ENCODE assay signal across 8 cellular contexts in genomic region chr18:75209952-75210261, GRCh38. TPM values are rescaled to one million over a fixed set of nuclear protein-coding genes. Genes with fewer than 3 reads are reported as not detected.
DNase-seq lines count a peak whose midpoint lies in the region; ATAC-seq, FAIRE-seq and TF ChIP-seq lines count a peak whose summit lies in the region.

No MANE protein-coding gene starts in this region.

- no peak for FAIRE-seq in HepG2 (lab: Jason Lieb, UNC)

- peaks cover 57% of the 10 kb centered on the region for H3K4me1 Mint-ChIP-seq in activated naive CD8-positive, alpha-beta T cell treated with anti-CD3 and anti-CD28 coated beads, Interleukin-2, amount 50 U/mL, for 24 hours

- H3K9ac ChIP-seq in GM23248 (peak overlapping the region; percentile 83), HepG2 (ENCODE audit: insufficient read depth, low read depth, low read length) (peak overlapping the region; percentile 91)

- H3K9me2 ChIP-seq in GM23248 (ENCODE audit: insufficient read depth) = no peaks in the 10 kb centered on the region

- no peak for TF ChIP-seq RAD21 in HepG2 (CRISPR knock-in tag; IDR thresholded peaks at IDR 0.05)

- H3F3A ChIP-seq in GM23248 (ENCODE audit: insufficient read depth) = peaks cover 41% of the 10 kb centered on the region; the same call in 1 of the 2 replicates

- peaks cover 36% of the 10 kb centered on the region for H3K4me1 ChIP-seq in GM23248 (ENCODE audit: insufficient read depth)
- H3K4me1 ChIP-seq in HepG2 (ENCODE audit: insufficient read depth, low read length) = peaks cover 49% of the 10 kb centered on the region
- H3K4me1 ChIP-seq in upper lobe of left lung = peaks cover 46 to 54% (median 50%) of the 10 kb centered on the region in 4 donors

- H3K79me2 ChIP-seq in GM23248 (ENCODE audit: insufficient read depth) (peaks cover 64% of the 10 kb centered on the region), HepG2 (ENCODE audit: insufficient read depth, low read length) (peaks cover 43% of the 10 kb centered on the region)

- CTCF ChIA-PET in AG04449 (lab: Yijun Ruan, JAX) = interaction anchor here (0.7 to 1.1 kb wide), 3 partner anchors 267 to 558 kb away, joined by 3 to 4 read pairs (median 3); no protein-coding TSS in a partner anchor
- CTCF ChIA-PET in HepG2 (lab: Yijun Ruan, JAX; ENCODE audit: low intra/inter-chr PET ratio, low total read pairs) = no interaction called here

- 1 to 2% methylated on average over 8 of the region's 8 CpGs for WGBS in GM23248 (ENCODE audit: low coverage in 1 of 2, low lambda C conversion rate in 2 of 2, missing lambda C conversion rate in 2 of 2), 2 experiments
- 0% methylated on average over 8 of the region's 8 CpGs for WGBS in HepG2 (ENCODE audit: low lambda C conversion rate)
- 1 to 2% methylated on average over 8 of the region's 8 CpGs for WGBS in upper lobe of left lung, 2 donors

- TF ChIP-seq EP300 in HepG2 (IDR thresholded peaks at IDR 0.05; ENCODE audit: low read depth in 2 of 2, low read length in 2 of 2) = no peak
- TF ChIP-seq EP300 in HepG2 (CRISPR knock-in tag; IDR thresholded peaks at IDR 0.05; ENCODE audit: borderline replicate concordance) = no peak
- no peak for TF ChIP-seq EP300 in upper lobe of left lung (IDR thresholded peaks at IDR 0.05)

- in situ Hi-C loops in GM23248 (cut with MboI) (loop anchor here (25.0 kb wide), 1 partner anchor 548 kb away; no protein-coding TSS in a partner anchor), HepG2 (cut with HindIII; ENCODE audit: extremely low pct_ligation_motif_present, low pct_unique_long_range_greater_than_20kb) (loop anchor here (25.0 kb wide), 1 partner anchor 923 kb away; the partner anchor contains the start of gene CYB5A)

- peak overlapping the region; percentile 93 for H2AFZ ChIP-seq in GM23248
- H2AFZ ChIP-seq in HepG2 (ENCODE audit: low read length) = peak overlapping the region; percentile 81

- no peak; a peak in 1 of 4 replicates for TF ChIP-seq POLR2A in HepG2 (IDR thresholded peaks at IDR 0.05; ENCODE audit: insufficient read depth in 1 of 2, low read depth in 2 of 2, low read length in 2 of 2)
- TF ChIP-seq POLR2A in upper lobe of left lung (IDR thresholded peaks at IDR 0.05) = no peak

- H3K27me3 ChIP-seq in GM23248 (replicated peaks; ENCODE audit: insufficient read depth) (no peaks in the 10 kb centered on the region), HepG2 (ENCODE audit: control insufficient read depth in 1 of 2, insufficient read depth in 2 of 2, low read length in 2 of 2) (no peaks in the 10 kb centered on the region; a peak in 2 of 5 replicates), upper lobe of left lung (no peaks in the 10 kb centered on the region)

- H3K9me3 Mint-ChIP-seq in activated naive CD8-positive, alpha-beta T cell treated with anti-CD3 and anti-CD28 coated beads, Interleukin-2, amount 50 U/mL, for 24 hours = no peaks in the 10 kb centered on the region

- H3K9me3 ChIP-seq in GM23248 (ENCODE audit: low read depth) (no peaks in the 10 kb centered on the region), HepG2 (ENCODE audit: low read length) (no peaks in the 10 kb centered on the region), upper lobe of left lung (no peaks in the 10 kb centered on the region)

- ATAC-seq in activated naive CD8-positive, alpha-beta T cell treated with anti-CD3 and anti-CD28 coated beads, Interleukin-2, amount 50 U/mL, for 24 hours = no peak
- ATAC-seq in HepG2 (no peak), upper lobe of left lung (ENCODE audit: low FRiP score in 2 of 2) (no peak), HG03439 (IDR thresholded peaks at IDR 0.05; ENCODE audit: unreplicated experiment) (no peak)

- H3K27ac ChIP-seq in GM23248 (peak overlapping the region; percentile 78), HepG2 (ENCODE audit: extremely low read length, insufficient read depth, low read length) (peak overlapping the region; percentile 96), upper lobe of left lung (peak overlapping the region; percentile 98 to 100 (median 98))

- H4K20me1 ChIP-seq in GM23248 (ENCODE audit: insufficient read depth) (no peaks in the 10 kb centered on the region), HepG2 (ENCODE audit: insufficient read depth, low read length) (peaks cover 11% of the 10 kb centered on the region; the same call in 1 of the 2 replicates)

- peak overlapping the region; percentile 97 for H3K27ac Mint-ChIP-seq in activated naive CD8-positive, alpha-beta T cell treated with anti-CD3 and anti-CD28 coated beads, Interleukin-2, amount 50 U/mL, for 24 hours

- peaks cover 5% of the 10 kb centered on the region for H3K27me3 Mint-ChIP-seq in activated naive CD8-positive, alpha-beta T cell treated with anti-CD3 and anti-CD28 coated beads, Interleukin-2, amount 50 U/mL, for 24 hours

- H3K4me3 ChIP-seq in AG04449 (ENCODE audit: low read depth, low read length) (peak overlapping the region; percentile 83), GM23248 (peak overlapping the region; percentile 92), HepG2 (replicated peaks in 1 of 3; ENCODE audit: insufficient read depth in 1 of 3, low read depth in 2 of 3, low read length in 3 of 3) (peak overlapping the region; percentile 92 to 97 (median 95)), upper lobe of left lung (peak overlapping the region; percentile 83 to 98 (median 95))

- H3K36me3 ChIP-seq in GM23248 (ENCODE audit: low read depth) = no peaks in the 10 kb centered on the region
- no peaks in the 10 kb centered on the region for H3K36me3 ChIP-seq in HepG2 (replicated peaks in 1 of 2; ENCODE audit: control insufficient read depth in 1 of 2, insufficient read depth in 2 of 2, low read length in 2 of 2)
- H3K36me3 ChIP-seq in upper lobe of left lung = no peaks in the 10 kb centered on the region

- peak overlapping the region; percentile 93 for H3K4me2 ChIP-seq in GM23248 (ENCODE audit: unreplicated experiment)
- peak overlapping the region; percentile 99 for H3K4me2 ChIP-seq in HepG2 (ENCODE audit: low read depth, low read length)

- DNase-seq in AG04449 (ENCODE audit: low read depth, low spot score) (no peak), GM23248 (peak; percentile 59), HepG2 (ENCODE audit: low spot score) (no peak), upper lobe of left lung (no peak), GM19240 (ENCODE audit: insufficient read length, low spot score) (no peak), NCI-H1105 treated with DMSO at 0.1 percent for 48 hours (lab: John Stamatoyannopoulos, UW) (no peak)
- DNase-seq in activated naive CD8-positive, alpha-beta T cell treated with anti-CD3 and anti-CD28 coated beads, Interleukin-2, amount 50 U/mL, for 24 hours = peak; percentile 14

- POLR2A ChIA-PET in AG04449 (lab: Yijun Ruan, JAX) = no interaction called here
- POLR2A ChIA-PET in HepG2 (lab: Yijun Ruan, JAX) = interaction anchor here (1.1 to 1.4 kb wide), 2 partner anchors 38 to 48 kb away, joined by 3 read pairs; no protein-coding TSS in a partner anchor

- peaks cover 5% of the 10 kb centered on the region for H3K36me3 Mint-ChIP-seq in activated naive CD8-positive, alpha-beta T cell treated with anti-CD3 and anti-CD28 coated beads, Interleukin-2, amount 50 U/mL, for 24 hours (ENCODE audit: low read depth)

- BruUV-seq in HepG2 (replicated peaks; lab: Mats Ljungman, UMichigan) = no TSS peak

- peak overlapping the region; percentile 95 for H3K4me3 Mint-ChIP-seq in activated naive CD8-positive, alpha-beta T cell treated with anti-CD3 and anti-CD28 coated beads, Interleukin-2, amount 50 U/mL, for 24 hours

- TF ChIP-seq CTCF in AG04449 (IDR thresholded peaks at IDR 0.05; ENCODE audit: insufficient read depth, low read length, missing control alignments) (no peak), HepG2 (CRISPR knock-in tag; IDR thresholded peaks at IDR 0.05) (no peak), upper lobe of left lung (IDR thresholded peaks at IDR 0.05) (no peak)

- intact Hi-C loops in HepG2 (cut with micrococcal nuclease; ENCODE audit: unreplicated experiment) = loop anchor here (2.0 to 5.0 kb wide), 4 partner anchors 35 to 613 kb away; partner anchors contain the start of gene ZNF407

RNA-seq across cellular contexts. Expression of gene TSHZ1, which starts 0.7 kb away (rescaled TPM):
- total RNA-seq in GM23248 (2014; rRNA removed; shearing (Covaris generic)) = 4.4 and 5.9 TPM in 2 replicates
- polyA plus RNA-seq in GM23248 (2016; fragmentation: Nextera tagmentation; extraction: Ambion mirVana) (2.2 and 2.4 TPM in 2 replicates), HepG2 (2011; rRNA removed) (2.4 and 2.7 TPM in 2 replicates)
- total RNA-seq in HepG2 (2016; rRNA removed; fragmentation: Illumina TruSeq; extraction: Trizol) (2.5 and 2.6 TPM in 2 replicates), upper lobe of left lung (10 to 100 TPM in 5 of 6 donors, 1 to 10 TPM in 1; 9.1 to 16.5 (median 14.3) TPM)
- total RNA-seq in HepG2 (2016; cell fraction: cytosol; rRNA removed; fragmentation: Illumina TruSeq; extraction: Trizol; ENCODE audit: low read depth) = 0.20 and 0.35 TPM in 2 replicates
- total RNA-seq in HepG2 (2016; cell fraction: insoluble cytoplasmic fraction; rRNA removed; fragmentation: Illumina TruSeq; extraction: Trizol) = 2.1 and 2.4 TPM in 2 replicates
- total RNA-seq in HepG2 (2016; cell fraction: membrane; rRNA removed; fragmentation: Illumina TruSeq; extraction: Trizol) = 1.5 and 1.6 TPM in 2 replicates
- 2.9 and 3.6 TPM in 2 replicates for total RNA-seq in HepG2 (2016; cell fraction: nucleus; rRNA removed; fragmentation: Illumina TruSeq; extraction: Trizol)
- polyA plus RNA-seq in HepG2 (2011; cell fraction: cytosol; rRNA removed) = 1.7 and 1.8 TPM in 2 replicates
- 3.2 and 3.4 TPM in 2 replicates for polyA plus RNA-seq in HepG2 (2011; cell fraction: nucleus; rRNA removed)
- polyA plus RNA-seq in HepG2 (2012) = 4.3 and 4.7 TPM in 2 replicates
- 0.17 and 0.18 TPM in 2 replicates for polyA plus RNA-seq in HepG2 (2016; cell fraction: cytosol; fragmentation: Illumina TruSeq; extraction: Trizol; ENCODE audit: low read depth)
- polyA plus RNA-seq in HepG2 (2016; cell fraction: insoluble cytoplasmic fraction; fragmentation: Illumina TruSeq; extraction: Trizol; ENCODE audit: low read depth) = 2.9 and 3.5 TPM in 2 replicates
- polyA plus RNA-seq in HepG2 (2016; cell fraction: membrane; fragmentation: Illumina TruSeq; extraction: Trizol; ENCODE audit: low read depth) = 0.81 and 1.0 TPM in 2 replicates
- 3.8 and 3.9 TPM in 2 replicates for polyA plus RNA-seq in HepG2 (2016; cell fraction: nucleus; fragmentation: Illumina TruSeq; extraction: Trizol; ENCODE audit: insufficient read depth, low read depth)
- polyA minus RNA-seq in HepG2 (2011; rRNA and poly(A)+ RNA removed; ENCODE audit: low replicate concordance) = 4.9 and 6.5 TPM in 2 replicates
- polyA minus RNA-seq in HepG2 (2011; cell fraction: cytosol; rRNA and poly(A)+ RNA removed) = 4.2 and 4.7 TPM in 2 replicates
- polyA minus RNA-seq in HepG2 (2011; cell fraction: nucleus; rRNA and poly(A)+ RNA removed) = 4.4 and 4.8 TPM in 2 replicates

RNA-seq across cellular contexts. Expression of gene PTGR3, which starts 1.0 kb away (rescaled TPM):
- 8.1 and 21.3 TPM in 2 replicates for total RNA-seq in GM23248 (2014; rRNA removed; shearing (Covaris generic))
- polyA plus RNA-seq in GM23248 (2016; fragmentation: Nextera tagmentation; extraction: Ambion mirVana) (8.8 and 10.2 TPM in 2 replicates), HepG2 (2011; rRNA removed) (23.5 and 25.3 TPM in 2 replicates)
- total RNA-seq in HepG2 (2016; rRNA removed; fragmentation: Illumina TruSeq; extraction: Trizol) (11.5 and 13.3 TPM in 2 replicates), upper lobe of left lung (10 to 100 TPM; 12.2 to 36.8 (median 26.5) TPM)
- 3.0 and 3.5 TPM in 2 replicates for total RNA-seq in HepG2 (2016; cell fraction: cytosol; rRNA removed; fragmentation: Illumina TruSeq; extraction: Trizol; ENCODE audit: low read depth)
- 12.0 and 13.7 TPM in 2 replicates for total RNA-seq in HepG2 (2016; cell fraction: insoluble cytoplasmic fraction; rRNA removed; fragmentation: Illumina TruSeq; extraction: Trizol)
- total RNA-seq in HepG2 (2016; cell fraction: membrane; rRNA removed; fragmentation: Illumina TruSeq; extraction: Trizol) = 9.5 and 11.7 TPM in 2 replicates
- 6.0 and 7.5 TPM in 2 replicates for total RNA-seq in HepG2 (2016; cell fraction: nucleus; rRNA removed; fragmentation: Illumina TruSeq; extraction: Trizol)
- polyA plus RNA-seq in HepG2 (2011; cell fraction: cytosol; rRNA removed) = 17.8 and 19.5 TPM in 2 replicates
- polyA plus RNA-seq in HepG2 (2011; cell fraction: nucleus; rRNA removed) = 21.7 and 25.8 TPM in 2 replicates
- polyA plus RNA-seq in HepG2 (2012) = 16.2 and 18.2 TPM in 2 replicates
- polyA plus RNA-seq in HepG2 (2016; cell fraction: cytosol; fragmentation: Illumina TruSeq; extraction: Trizol; ENCODE audit: low read depth) = 5.8 and 8.4 TPM in 2 replicates
- polyA plus RNA-seq in HepG2 (2016; cell fraction: insoluble cytoplasmic fraction; fragmentation: Illumina TruSeq; extraction: Trizol; ENCODE audit: low read depth) = 18.6 and 22.2 TPM in 2 replicates
- 12.0 and 13.4 TPM in 2 replicates for polyA plus RNA-seq in HepG2 (2016; cell fraction: membrane; fragmentation: Illumina TruSeq; extraction: Trizol; ENCODE audit: low read depth)
- polyA plus RNA-seq in HepG2 (2016; cell fraction: nucleus; fragmentation: Illumina TruSeq; extraction: Trizol; ENCODE audit: insufficient read depth, low read depth) = 11.7 and 16.0 TPM in 2 replicates
- 91.8 and 99.6 TPM in 2 replicates for polyA minus RNA-seq in HepG2 (2011; rRNA and poly(A)+ RNA removed; ENCODE audit: low replicate concordance)
- 14.5 and 19.7 TPM in 2 replicates for polyA minus RNA-seq in HepG2 (2011; cell fraction: cytosol; rRNA and poly(A)+ RNA removed)
- 23.2 and 33.2 TPM in 2 replicates for polyA minus RNA-seq in HepG2 (2011; cell fraction: nucleus; rRNA and poly(A)+ RNA removed)

Comparison
In these comparisons a context has a peak if more than half of its experiments do, and no peak if none do; other contexts are left out.
1. DNase-seq: peak in GM23248 (single experiment) and activated naive CD8-positive, alpha-beta T cell treated with anti-CD3 and anti-CD28 coated beads, Interleukin-2, amount 50 U/mL, for 24 hours (single experiment); none in AG04449 (single experiment), HepG2 (single experiment), upper lobe of left lung (0 of 2), GM19240 (single experiment) and NCI-H1105 treated with DMSO at 0.1 percent for 48 hours (single experiment).
2. Peak in every context shown above with its lines, with median percentiles within 50 percentile points of each other: H3K4me3 ChIP-seq and H3K27ac ChIP-seq.